In genomic region chr5:158616707-158617106, GRCh38 we compare ENCODE assay signal across 27 cellular contexts.
"Had no signal": no experiment of that assay in that cellular context is flagged by ENCODE, and none has a peak within 500 bp of the region (broad histone marks: within the 10 kb centered on the region; RNA-seq: fewer than 3 reads in every experiment).

No MANE protein-coding gene starts in this region.

- H3K27me3 ChIP-seq: left lung, neural progenitor cell, neutrophil, right atrium auricular region, right lobe of liver, suprapubic skin, tibial nerve, uterus had no signal

- H3K27ac ChIP-seq: left lung, neural progenitor cell, neutrophil, parathyroid adenoma, right atrium auricular region, right lobe of liver, suprapubic skin, thoracic aorta, tibial nerve, uterus had no signal

- H3K4me1 ChIP-seq: left lung, parathyroid adenoma, suprapubic skin, uterus had no signal

- H3K4me3 ChIP-seq: left lung, lung, neural progenitor cell, right atrium auricular region, right lobe of liver, smooth muscle cell, suprapubic skin, thoracic aorta, tibial nerve, uterus had no signal

- H3K9me3 ChIP-seq: left lung, neutrophil, right atrium auricular region, right lobe of liver, suprapubic skin, thoracic aorta, tibial nerve, uterus had no signal

- ATAC-seq: left colon, left lung, natural killer cell, right lobe of liver had no signal

- DNase-seq: hypothalamus; immature natural killer cell; kidney; left colon; left lung; mesendoderm; naive B cell; natural killer cell; nephron progenitor cell; occipital lobe; right lobe of liver; stimulated activated CD4-positive, alpha-beta T cell treated with anti-CD3 and anti-CD28 coated beads, Interleukin-1b, Interleukin-23, amount 100 ng/mL, for 48 hours; stimulated activated CD4-positive, alpha-beta T cell treated with anti-CD3 and anti-CD28 coated beads, Interleukin-2, amount 100 ng/mL, for 48 hours; stimulated activated CD4-positive, alpha-beta T cell treated with anti-CD3 and anti-CD28 coated beads, Interleukin-4, amount 100 ng/mL, for 4 hours; stimulated activated CD8-positive, alpha-beta memory T cell treated with anti-CD3 and anti-CD28 coated beads, Interleukin-4, amount 100 ng/mL, for 48 hours; stimulated activated naive CD4-positive, alpha-beta T cell; uterus had no signal

- FAIRE-seq: islet of Langerhans, kidney had no signal

- H3K36me3 ChIP-seq: left lung, neural progenitor cell, neutrophil, right atrium auricular region, right lobe of liver, suprapubic skin, thoracic aorta, tibial nerve, uterus had no signal

- H3K9ac ChIP-seq: neural progenitor cell, parathyroid adenoma had no signal
